In genomic region chr4:37928421-37928820, GRCh38 we compare ENCODE assay signal across 15 cellular contexts. TPM values are rescaled to one million over a fixed set of nuclear protein-coding genes. Genes with fewer than 3 reads are reported as not detected.
"Had no signal": no experiment of that assay in that cellular context is flagged by ENCODE, and none has a peak within 500 bp of the region (broad histone marks: within the 10 kb centered on the region; RNA-seq: fewer than 3 reads in every experiment).

No MANE protein-coding gene starts in this region.

- H3K4me1 ChIP-seq: colonic mucosa had no signal

- H3K36me3 ChIP-seq: colonic mucosa, tibial artery had no signal

- H3K4me3 ChIP-seq: colonic mucosa, heart right ventricle, spleen, tibial artery had no signal

- H3K4me3 Mint-ChIP-seq: naive B cell had no signal

- H3K27me3 Mint-ChIP-seq: naive B cell had no signal

- H3K27me3 ChIP-seq: colonic mucosa, heart right ventricle, spleen, tibial artery had no signal

- H3K27ac ChIP-seq: colonic mucosa, heart right ventricle, spleen, tibial artery had no signal

- H3K9me3 ChIP-seq: colonic mucosa, heart right ventricle, spleen, tibial artery had no signal

- DNase-seq: activated CD4-positive, alpha-beta T cell treated with anti-CD3 and anti-CD28 coated beads, Interleukin-2, amount 50 U/mL, for 1 hour; activated CD8-positive, alpha-beta memory T cell treated with anti-CD3 and anti-CD28 coated beads for 24 hours; activated naive CD4-positive, alpha-beta T cell treated with Interleukin-2 at 50 U/mL for 16 hours; aorta; colonic mucosa; effector CD8-positive, alpha-beta T cell; heart right ventricle; left colon; naive B cell; spleen; stimulated activated CD4-positive, alpha-beta T cell treated with anti-CD3 and anti-CD28 coated beads, Interleukin-1b, Interleukin-23, amount 100 ng/mL, for 48 hours; T-helper 9 cell; tibial artery had no signal

- ATAC-seq: heart right ventricle, left colon had no signal

RNA-seq across cellular contexts. Expression of gene PTTG2, which starts 31.8 kb away (rescaled TPM):
- total RNA-seq: fibroblast of lung, lung microvascular endothelial cell had no signal
- polyA plus RNA-seq: fibroblast of lung had no signal
